ENCODE assay signal across 9 cellular contexts in genomic region chr6:43708857-43709653, GRCh38. TPM values are rescaled to one million over a fixed set of nuclear protein-coding genes. Genes with fewer than 3 reads are reported as not detected.
DNase-seq lines count a peak whose midpoint lies in the region; ATAC-seq and TF ChIP-seq lines count a peak whose summit lies in the region.
"Had no signal": no experiment of that assay in that cellular context is flagged by ENCODE, and none has a peak within 500 bp of the region (broad histone marks: within the 10 kb centered on the region; RNA-seq: fewer than 3 reads in every experiment).

No MANE protein-coding gene starts in this region.

- H2AK5ac ChIP-seq in mesenchymal stem cell (ENCODE audit: low read length, severe bottlenecking) = no peak overlapping the region

- peak overlapping the region in 1 of 2 experiments; percentile 75 for H3K4ac ChIP-seq in mesenchymal stem cell (ENCODE audit: low read depth in 1 of 2, low read length in 2 of 2)

- peaks cover 9 to 13% of the 10 kb centered on the region in 2 donors for H3K4me1 Mint-ChIP-seq in natural killer cell treated with Interleukin-12 subunit alpha and Interleukin-12 subunit beta and Interleukin-15 and Interleukin-18, amount 100 ng/mL, for 72 hours (ENCODE audit: low read depth in 2 of 2)
- H3K4me1 Mint-ChIP-seq in natural killer cell = no peaks in the 10 kb centered on the region

- no peaks in the 10 kb centered on the region for H3K36me3 ChIP-seq in mammary epithelial cell (ENCODE audit: insufficient read depth, low read length)
- no peaks in the 10 kb centered on the region for H3K36me3 ChIP-seq in mesenchymal stem cell (ENCODE audit: control insufficient read depth in 1 of 2, insufficient read depth in 2 of 2, low read depth in 1 of 2, low read length in 2 of 2)
- H3K36me3 ChIP-seq in prostate gland = no peaks in the 10 kb centered on the region

- DNase-seq in natural killer cell treated with Interleukin-12 subunit alpha and Interleukin-12 subunit beta and Interleukin-15 and Interleukin-18, amount 100 ng/mL, for 72 hours (ENCODE audit: low spot score) = no peak
- DNase-seq in natural killer cell (no peak), mammary epithelial cell (peak; percentile 45), mesenchymal stem cell (peak; percentile 91), prostate gland (ENCODE audit: low spot score) (no peak), hippocampal formation (lab: John Stamatoyannopoulos, UW) (no peak)
- no peak for DNase-seq in activated effector memory CD4-positive, alpha-beta T cell treated with anti-CD3 and anti-CD28 coated beads, Interleukin-2, amount 50 U/mL, for 16 hours
- DNase-seq: activated naive CD4-positive, alpha-beta T cell had no signal

- no peaks in the 10 kb centered on the region for H3K36me3 Mint-ChIP-seq in natural killer cell treated with Interleukin-12 subunit alpha and Interleukin-12 subunit beta and Interleukin-15 and Interleukin-18, amount 100 ng/mL, for 72 hours
- H3K36me3 Mint-ChIP-seq in natural killer cell = no peaks in the 10 kb centered on the region

- CTCF ChIA-PET in mammary epithelial cell (lab: Charles Lee; ENCODE audit: low non-redundant PET) = no interaction called here

- H2BK120ac ChIP-seq in mesenchymal stem cell (ENCODE audit: low read depth, low read length) = no peak overlapping the region

- BruUV-seq in mammary epithelial cell (replicated peaks; lab: Mats Ljungman, UMichigan) = no TSS peak

- H3K9me3 Mint-ChIP-seq in natural killer cell treated with Interleukin-12 subunit alpha and Interleukin-12 subunit beta and Interleukin-15 and Interleukin-18, amount 100 ng/mL, for 72 hours = no peaks in the 10 kb centered on the region
- H3K9me3 Mint-ChIP-seq in natural killer cell = no peaks in the 10 kb centered on the region

- H3K9me3 ChIP-seq in mammary epithelial cell (replicated peaks; ENCODE audit: insufficient read depth, low read length) (no peaks in the 10 kb centered on the region), mesenchymal stem cell (ENCODE audit: control insufficient read depth, low read length) (no peaks in the 10 kb centered on the region), prostate gland (no peaks in the 10 kb centered on the region)

- dilution Hi-C loops in mammary epithelial cell (cut with HindIII; ENCODE audit: low sequenced_read_pairs) = no loop called here

- in situ Hi-C loops in mammary epithelial cell (cut with MboI; ENCODE audit: low sequenced_read_pairs in 2 of 2) = no loop called here

- H3K27ac Mint-ChIP-seq in natural killer cell treated with Interleukin-12 subunit alpha and Interleukin-12 subunit beta and Interleukin-15 and Interleukin-18, amount 100 ng/mL, for 72 hours = peak overlapping the region in 1 of 2 donors; percentile 38
- no peak overlapping the region for H3K27ac Mint-ChIP-seq in natural killer cell

- H3K9ac ChIP-seq in mammary epithelial cell (ENCODE audit: insufficient read depth, low read length) = no peak overlapping the region
- H3K9ac ChIP-seq in mesenchymal stem cell (ENCODE audit: low read length) = peak overlapping the region; percentile 75

- no peak overlapping the region for H2BK5ac ChIP-seq in mesenchymal stem cell (ENCODE audit: low read depth, low read length, poor library complexity, severe bottlenecking)

- H4K20me1 ChIP-seq in mammary epithelial cell (ENCODE audit: insufficient read depth, low read length) = no peaks in the 10 kb centered on the region

- H4K8ac ChIP-seq in mesenchymal stem cell (ENCODE audit: low read length) = no peak overlapping the region

- H3K4me1 ChIP-seq in mammary epithelial cell (ENCODE audit: insufficient read depth, low read length) = no peaks in the 10 kb centered on the region
- peaks cover 4% of the 10 kb centered on the region for H3K4me1 ChIP-seq in mesenchymal stem cell (ENCODE audit: control insufficient read depth, insufficient read depth, low read depth, low read length)
- H3K4me1 ChIP-seq in prostate gland (replicated peaks) = peaks cover 10% of the 10 kb centered on the region

- TF ChIP-seq CTCF in natural killer cell (IDR thresholded peaks at IDR 0.05) (no peak), mammary epithelial cell (conservative IDR thresholded peaks at IDR 0.05 in 1 of 2, IDR thresholded peaks at IDR 0.05 in 1 of 2; ENCODE audit: extremely low read depth in 1 of 2, insufficient read depth in 1 of 2, low read depth in 1 of 2, low read length in 2 of 2) (no peak), prostate gland (IDR thresholded peaks at IDR 0.05) (no peak)

- intact Hi-C loops in natural killer cell (cut with micrococcal nuclease) (no loop called here), mammary epithelial cell (cut with micrococcal nuclease) (no loop called here), prostate gland (cut with DNase I) (no loop called here)

- H3K27ac ChIP-seq in mammary epithelial cell (ENCODE audit: insufficient read depth, low read depth, low read length) (no peak overlapping the region), mesenchymal stem cell (ENCODE audit: low read length, poor library complexity, severe bottlenecking) (no peak overlapping the region), prostate gland (no peak overlapping the region)

- H3K4me3 ChIP-seq in mammary epithelial cell (replicated peaks in 1 of 3; ENCODE audit: insufficient read depth in 1 of 3, low read depth in 2 of 3, low read length in 3 of 3) = no peak overlapping the region
- H3K4me3 ChIP-seq in mesenchymal stem cell (ENCODE audit: insufficient read depth in 1 of 2, low read depth in 1 of 2, low read length in 2 of 2) = peak overlapping the region in 1 of 2 experiments; percentile 59
- H3K4me3 ChIP-seq in prostate gland = no peak overlapping the region

- peak; percentile 87 for ATAC-seq in natural killer cell treated with Interleukin-12 subunit alpha and Interleukin-12 subunit beta and Interleukin-15 and Interleukin-18, amount 100 ng/mL, for 72 hours
- ATAC-seq in natural killer cell (no peak), HG03045 (IDR thresholded peaks at IDR 0.05; ENCODE audit: unreplicated experiment) (no peak)

- 33% methylated on average over 5 of the region's 5 CpGs for WGBS in mammary epithelial cell (ENCODE audit: low coverage, missing lambda C conversion rate)
- WGBS in mesenchymal stem cell = 57% methylated on average over 4 of the region's 5 CpGs
- WGBS in prostate gland = 64% methylated on average over 5 of the region's 5 CpGs

- H3K14ac ChIP-seq in mesenchymal stem cell (ENCODE audit: low read length in 2 of 2) = no peak overlapping the region

- peak overlapping the region in 1 of 2 experiments; percentile 61 for H3K18ac ChIP-seq in mesenchymal stem cell (ENCODE audit: low read depth in 1 of 2, low read length in 2 of 2)

- peak overlapping the region; percentile 16 for H3K4me3 Mint-ChIP-seq in natural killer cell treated with Interleukin-12 subunit alpha and Interleukin-12 subunit beta and Interleukin-15 and Interleukin-18, amount 100 ng/mL, for 72 hours
- no peak overlapping the region for H3K4me3 Mint-ChIP-seq in natural killer cell

- H4K91ac ChIP-seq in mesenchymal stem cell (ENCODE audit: low read length) = peak overlapping the region; percentile 78

- H3K27me3 Mint-ChIP-seq in natural killer cell treated with Interleukin-12 subunit alpha and Interleukin-12 subunit beta and Interleukin-15 and Interleukin-18, amount 100 ng/mL, for 72 hours = peaks cover 41 to 47% of the 10 kb centered on the region in 2 donors
- H3K27me3 Mint-ChIP-seq in natural killer cell (ENCODE audit: low read depth in 2 of 2) = peaks cover 28 to 40% of the 10 kb centered on the region in 2 donors

- no peaks in the 10 kb centered on the region for H3K79me2 ChIP-seq in mammary epithelial cell (ENCODE audit: insufficient read depth, low read length)

- peak overlapping the region; percentile 88 to 96 for H2BK12ac ChIP-seq in mesenchymal stem cell (ENCODE audit: low read length in 2 of 2)

- no peak overlapping the region for H3K4me2 ChIP-seq in mammary epithelial cell (ENCODE audit: insufficient read depth, low read depth, low read length)
- H3K4me2 ChIP-seq in mesenchymal stem cell (ENCODE audit: low read length, poor library complexity, severe bottlenecking) = no peak overlapping the region

- no peak for TF ChIP-seq POLR2A in prostate gland (IDR thresholded peaks at IDR 0.05)

- no peaks in the 10 kb centered on the region for H3K79me1 ChIP-seq in mesenchymal stem cell (replicated peaks; ENCODE audit: low read length, poor library complexity, severe bottlenecking)

- H3K27me3 ChIP-seq in mammary epithelial cell (ENCODE audit: insufficient read depth, low read length) (no peaks in the 10 kb centered on the region), mesenchymal stem cell (ENCODE audit: control insufficient read depth in 1 of 2, insufficient read depth in 1 of 2, low read length in 2 of 2) (peaks cover 0 to 3% of the 10 kb centered on the region in 2 experiments), prostate gland (replicated peaks; ENCODE audit: insufficient read depth) (no peaks in the 10 kb centered on the region)

- H3K23ac ChIP-seq in mesenchymal stem cell (ENCODE audit: low read length in 2 of 2) = peak overlapping the region in 1 of 2 experiments; percentile 53

- H2BK15ac ChIP-seq in mesenchymal stem cell (ENCODE audit: low read depth, poor library complexity, severe bottlenecking) = no peak overlapping the region

- H2AFZ ChIP-seq in mammary epithelial cell (ENCODE audit: low read depth, low read length) = no peak overlapping the region
- no peak overlapping the region for H2AFZ ChIP-seq in mesenchymal stem cell (ENCODE audit: low read depth, low read length)

RNA-seq across cellular contexts. Expression of gene MRPS18A, which starts 21.5 kb away (rescaled TPM):
- total RNA-seq in natural killer cell treated with Interleukin-12 subunit alpha and Interleukin-12 subunit beta and Interleukin-15 and Interleukin-18, amount 100 ng/mL, for 72 hours = 10 to 100 TPM; 32.7 to 39.3 TPM
- total RNA-seq in natural killer cell (10 to 100 TPM; 29.0 to 39.8 (median 33.1) TPM), mammary epithelial cell (10 to 100 TPM; 27.0 to 49.0 TPM), prostate gland (10 to 100 TPM; 56.6 to 56.9 TPM)
- polyA plus RNA-seq in mammary epithelial cell = 63.7 TPM
- 39.5 TPM for polyA minus RNA-seq in mammary epithelial cell
- 42.0 TPM for polyA plus RNA-seq in mesenchymal stem cell (2013, experiment 1 of 2)
- 43.2 TPM for polyA plus RNA-seq in mesenchymal stem cell (2013, experiment 2 of 2)

Comparison
In these comparisons a context has a peak if more than half of its experiments do, and no peak if none do; other contexts are left out.
1. ATAC-seq: peak in natural killer cell treated with Interleukin-12 subunit alpha and Interleukin-12 subunit beta and Interleukin-15 and Interleukin-18, amount 100 ng/mL, for 72 hours (2 of 2); none in natural killer cell (0 of 3) and HG03045 (single experiment).
2. DNase-seq: peak in mammary epithelial cell (single experiment) and mesenchymal stem cell (single experiment); none in natural killer cell treated with Interleukin-12 subunit alpha and Interleukin-12 subunit beta and Interleukin-15 and Interleukin-18, amount 100 ng/mL, for 72 hours (single experiment), natural killer cell (single experiment), prostate gland (single experiment), hippocampal formation (0 of 2) and activated effector memory CD4-positive, alpha-beta T cell treated with anti-CD3 and anti-CD28 coated beads, Interleukin-2, amount 50 U/mL, for 16 hours (single experiment).